ENCODE assay signal across 9 cellular contexts in genomic region chr11:65366340-65366773, GRCh38. TPM values are rescaled to one million over a fixed set of nuclear protein-coding genes. Genes with fewer than 3 reads are reported as not detected.
DNase-seq lines count a peak whose midpoint lies in the region; ATAC-seq and TF ChIP-seq lines count a peak whose summit lies in the region.
"Had no signal": no experiment of that assay in that cellular context is flagged by ENCODE, and none has a peak within 500 bp of the region (broad histone marks: within the 10 kb centered on the region; RNA-seq: fewer than 3 reads in every experiment).

No MANE protein-coding gene starts in this region.

- H3K36me3 ChIP-seq in RWPE2 (ENCODE audit: low read depth) (no peaks in the 10 kb centered on the region), ectodermal cell (ENCODE audit: control insufficient read depth, insufficient read depth, low read length) (no peaks in the 10 kb centered on the region)

- no peak overlapping the region for H3K4me3 Mint-ChIP-seq in memory B cell
- H3K4me3 Mint-ChIP-seq: central memory CD8-positive, alpha-beta T cell had no signal

- peak; percentile 47 for DNase-seq in stimulated activated CD4-positive, alpha-beta T cell treated with anti-CD3 and anti-CD28 coated beads, Interleukin-4, amount 100 ng/mL, for 24 hours
- DNase-seq in stimulated activated CD4-positive, alpha-beta T cell treated with anti-CD3 and anti-CD28 coated beads, Interleukin-4, amount 100 ng/mL, for 1 hour, result no peak
- DNase-seq in NCI-H1092 (lab: John Stamatoyannopoulos, UW) (peak; percentile 70), RWPE2 (ENCODE audit: low spot score) (no peak), memory B cell (ENCODE audit: low spot score in 2 of 2) (peak in 1 of 2 donors; percentile 35), ureter (ENCODE audit: low spot score) (peak; percentile 51)

- H3K27me3 ChIP-seq in RWPE2 (ENCODE audit: insufficient read depth, poor library complexity, severe bottlenecking), result no peaks in the 10 kb centered on the region
- H3K27me3 ChIP-seq in ectodermal cell (ENCODE audit: control insufficient read depth, insufficient read depth, low read length, poor library complexity, severe bottlenecking), result no peaks in the 10 kb centered on the region

- H3K4me1 Mint-ChIP-seq in memory B cell, result peaks cover 13% of the 10 kb centered on the region
- H3K4me1 Mint-ChIP-seq: central memory CD8-positive, alpha-beta T cell had no signal

- peak; percentile 74 for ATAC-seq in RWPE2 (ENCODE audit: low read depth)
- ATAC-seq in memory B cell (ENCODE audit: low read depth), result peak; percentile 13
- no peak for ATAC-seq in GM18517 (IDR thresholded peaks at IDR 0.05; ENCODE audit: unreplicated experiment)

- H3K27ac ChIP-seq in RWPE2 (ENCODE audit: poor library complexity, severe bottlenecking) (no peak overlapping the region), ectodermal cell (ENCODE audit: insufficient read depth, low read depth, low read length, poor library complexity, severe bottlenecking) (peak overlapping the region; percentile 3)

- no peaks in the 10 kb centered on the region for H3K36me3 Mint-ChIP-seq in memory B cell

- H3K9me3 Mint-ChIP-seq in memory B cell, result no peaks in the 10 kb centered on the region
- H3K9me3 Mint-ChIP-seq: central memory CD8-positive, alpha-beta T cell had no signal

- H3K4me1 ChIP-seq in RWPE2 (ENCODE audit: insufficient read depth, poor library complexity, severe bottlenecking) (no peaks in the 10 kb centered on the region), ectodermal cell (ENCODE audit: control insufficient read depth, insufficient read depth, low read length) (no peaks in the 10 kb centered on the region)

- TF ChIP-seq CTCF in RWPE2 (IDR thresholded peaks at IDR 0.05; ENCODE audit: poor library complexity, severe bottlenecking), result peak; percentile 94

- no peaks in the 10 kb centered on the region for H3K27me3 Mint-ChIP-seq in memory B cell
- H3K27me3 Mint-ChIP-seq: central memory CD8-positive, alpha-beta T cell had no signal

- H3K9me3 ChIP-seq in RWPE2 (ENCODE audit: severe bottlenecking) (no peaks in the 10 kb centered on the region), ectodermal cell (ENCODE audit: control insufficient read depth, low read length) (no peaks in the 10 kb centered on the region)

- WGBS in ectodermal cell, 2 experiments, result 24 to 29% methylated on average over 4 of the region's 4 CpGs

- H3K4me3 ChIP-seq in RWPE2 (ENCODE audit: severe bottlenecking) (no peak overlapping the region), ectodermal cell (ENCODE audit: insufficient read depth, low read depth, low read length) (no peak overlapping the region)

- H3K27ac Mint-ChIP-seq in memory B cell, result no peak overlapping the region

RNA-seq across cellular contexts. Expression of gene TIGD3, which starts 11.8 kb away (rescaled TPM):
- 1.2 TPM for polyA plus RNA-seq in ectodermal cell (2013, experiment 1 of 4)
- 1.8 TPM for polyA plus RNA-seq in ectodermal cell (2013, experiment 2 of 4)
- 1.7 TPM for polyA plus RNA-seq in ectodermal cell (2013, experiment 3 of 4)
- polyA plus RNA-seq in ectodermal cell (2013, experiment 4 of 4), result 1.1 TPM
- not detected for total RNA-seq in ureter

RNA-seq across cellular contexts. Expression of gene SLC25A45, which starts 16.1 kb away (rescaled TPM):
- polyA plus RNA-seq in ectodermal cell (2013, experiment 1 of 4), result 0.43 TPM
- polyA plus RNA-seq in ectodermal cell (2013, experiment 2 of 4), result 0.80 TPM
- 1.1 TPM for polyA plus RNA-seq in ectodermal cell (2013, experiment 3 of 4)
- polyA plus RNA-seq in ectodermal cell (2013, experiment 4 of 4), result 0.93 TPM
- 9.4 TPM for total RNA-seq in ureter

RNA-seq across cellular contexts. Expression of gene FRMD8, which starts 20.1 kb away (rescaled TPM):
- 15.0 TPM for polyA plus RNA-seq in ectodermal cell (2013, experiment 1 of 4)
- 16.6 TPM for polyA plus RNA-seq in ectodermal cell (2013, experiment 2 of 4)
- 12.3 TPM for polyA plus RNA-seq in ectodermal cell (2013, experiment 3 of 4)
- 12.3 TPM for polyA plus RNA-seq in ectodermal cell (2013, experiment 4 of 4)
- 31.2 TPM for total RNA-seq in ureter

RNA-seq across cellular contexts. Expression of gene DPF2, which starts 32.7 kb away (rescaled TPM):
- polyA plus RNA-seq in ectodermal cell (2013, experiment 1 of 4), result 90.5 TPM
- 86.5 TPM for polyA plus RNA-seq in ectodermal cell (2013, experiment 2 of 4)
- 85.7 TPM for polyA plus RNA-seq in ectodermal cell (2013, experiment 3 of 4)
- 94.8 TPM for polyA plus RNA-seq in ectodermal cell (2013, experiment 4 of 4)
- total RNA-seq in ureter, result 61.5 TPM

RNA-seq across cellular contexts. Expression of gene CDC42EP2, which starts 51.7 kb away (rescaled TPM):
- polyA plus RNA-seq in ectodermal cell (2013, experiment 1 of 4), result 2.3 TPM
- 1.4 TPM for polyA plus RNA-seq in ectodermal cell (2013, experiment 2 of 4)
- 2.6 TPM for polyA plus RNA-seq in ectodermal cell (2013, experiment 3 of 4)
- polyA plus RNA-seq in ectodermal cell (2013, experiment 4 of 4), result 2.1 TPM
- 21.0 TPM for total RNA-seq in ureter

Comparison
In these comparisons a context has a peak if more than half of its experiments do, and no peak if none do; other contexts are left out.
1. DNase-seq: peak in stimulated activated CD4-positive, alpha-beta T cell treated with anti-CD3 and anti-CD28 coated beads, Interleukin-4, amount 100 ng/mL, for 24 hours (single experiment), NCI-H1092 (single experiment) and ureter (single experiment); none in stimulated activated CD4-positive, alpha-beta T cell treated with anti-CD3 and anti-CD28 coated beads, Interleukin-4, amount 100 ng/mL, for 1 hour (single experiment) and RWPE2 (single experiment).